In genomic region chr11:87866951-87867350, GRCh38 we compare ENCODE assay signal across 29 cellular contexts.
"Had no signal": no experiment of that assay in that cellular context is flagged by ENCODE, and none has a peak within 500 bp of the region (broad histone marks: within the 10 kb centered on the region; RNA-seq: fewer than 3 reads in every experiment).

No MANE protein-coding gene starts in this region.

- ATAC-seq: activated CD8-positive, alpha-beta T cell treated with anti-CD3 and anti-CD28 coated beads for 36 hours; activated naive CD4-positive, alpha-beta T cell treated with anti-CD3 and anti-CD28 coated beads, Interleukin-2, amount 50 U/mL, for 72 hours; activated T-cell treated with anti-CD3 and anti-CD28 coated beads, Interleukin-2, amount 50 U/mL, for 4 hours; activated T-cell treated with anti-CD3 and anti-CD28 coated beads, Interleukin-2, amount 50 U/mL, for 72 hours; activated T-helper 17 cell treated with anti-CD3 and anti-CD28 coated beads, Interleukin-2, amount 50 U/mL, for 72 hours; body of pancreas had no signal

- DNase-seq: activated B cell treated with CpG ODN at 0.5 μM for 24 hours; activated CD4-positive, alpha-beta memory T cell treated with anti-CD3 and anti-CD28 coated beads for 36 hours; activated CD4-positive, alpha-beta T cell treated with anti-CD3 and anti-CD28 coated beads for 4 hours; activated CD4-positive, alpha-beta T cell treated with anti-CD3 and anti-CD28 coated beads, Interleukin-2, amount 10 ng/mL, durations not matched to agents 24 days and 14 days; activated CD4-positive, alpha-beta T cell treated with anti-CD3 and anti-CD28 coated beads, Interleukin-2, amount 50 U/mL, for 1 hour; activated CD4-positive, alpha-beta T cell treated with anti-CD3 and anti-CD28 coated beads, Interleukin-2, amount 50 U/mL, for 4 hours; activated CD4-positive, CD25-positive, alpha-beta regulatory T cell treated with anti-CD3 and anti-CD28 coated beads, Interleukin-2, amount 50 U/mL, for 72 hours; activated CD8-positive, alpha-beta memory T cell treated with anti-CD3 and anti-CD28 coated beads, Interleukin-2, amount 50 U/mL, for 4 hours; activated CD8-positive, alpha-beta T cell treated with anti-CD3 and anti-CD28 coated beads for 36 hours; activated effector memory CD4-positive, alpha-beta T cell treated with anti-CD3 and anti-CD28 coated beads, Interleukin-2, amount 50 U/mL, for 16 hours; activated gamma-delta T cell treated with Interleukin-2 at 50 U/mL for 16 hours; activated naive CD4-positive, alpha-beta T cell; activated naive CD4-positive, alpha-beta T cell treated with anti-CD3 and anti-CD28 coated beads for 36 hours; activated naive CD4-positive, alpha-beta T cell treated with anti-CD3 and anti-CD28 coated beads, Interleukin-2, amount 50 U/mL, for 16 hours; activated naive CD8-positive, alpha-beta T cell treated with anti-CD3 and anti-CD28 coated beads for 36 hours; activated T-cell treated with anti-CD3 and anti-CD28 coated beads for 4 hours; activated T-cell treated with anti-CD3 and anti-CD28 coated beads, Interleukin-2, amount 50 U/mL, for 1 hour; activated T-cell treated with anti-CD3 and anti-CD28 coated beads, Interleukin-2, amount 50 U/mL, for 4 hours; activated T-cell treated with anti-CD3 and anti-CD28 coated beads, Interleukin-2, amount 50 U/mL, for 72 hours; adrenal gland; amniotic stem cell; aorta; body of pancreas; brain microvascular endothelial cell; central memory CD4-positive, alpha-beta T cell; T-helper 2 cell; T-helper 9 cell had no signal
